Comparison of ENCODE assay signal across 1 cellular context in the genomic region with DNA sequence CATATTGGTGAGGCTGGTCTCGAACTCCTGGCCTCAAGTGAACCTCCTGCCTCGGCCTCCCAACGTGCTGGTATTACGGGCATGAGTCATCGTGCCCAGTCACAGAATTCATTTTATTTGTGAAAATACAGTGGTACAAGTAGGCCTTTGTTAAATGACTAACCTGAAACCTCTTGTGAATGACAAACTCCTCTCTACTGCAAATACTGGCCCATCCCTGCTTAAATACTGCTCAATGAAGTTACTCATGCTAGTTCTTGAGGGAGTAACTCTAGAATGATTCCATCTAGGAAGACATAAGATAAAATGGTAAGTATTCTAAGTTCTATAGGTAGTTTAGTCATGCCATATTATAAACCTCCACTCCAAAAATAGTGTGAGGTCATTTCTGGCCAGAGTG.
TF ChIP-seq lines count a peak whose summit lies in the region.

No MANE protein-coding gene starts in this region.

TF ChIP-seq in IMR-90, 13 proteins besides CTCF, POLR2A, EP300 and RAD21 (continued from another document):
- TF ChIP-seq CEBPB (IDR thresholded peaks at IDR 0.05; ENCODE audit: low read depth, low read length): no peak
- no peak for TF ChIP-seq MAFK (IDR thresholded peaks at IDR 0.05; ENCODE audit: low read depth, low read length)
- TF ChIP-seq FOS (IDR thresholded peaks at IDR 0.05; ENCODE audit: low read depth, low read length): no peak
- TF ChIP-seq NFE2L2 (IDR thresholded peaks at IDR 0.05; ENCODE audit: low read depth, low read length): no peak
- TF ChIP-seq, protein P1, sequence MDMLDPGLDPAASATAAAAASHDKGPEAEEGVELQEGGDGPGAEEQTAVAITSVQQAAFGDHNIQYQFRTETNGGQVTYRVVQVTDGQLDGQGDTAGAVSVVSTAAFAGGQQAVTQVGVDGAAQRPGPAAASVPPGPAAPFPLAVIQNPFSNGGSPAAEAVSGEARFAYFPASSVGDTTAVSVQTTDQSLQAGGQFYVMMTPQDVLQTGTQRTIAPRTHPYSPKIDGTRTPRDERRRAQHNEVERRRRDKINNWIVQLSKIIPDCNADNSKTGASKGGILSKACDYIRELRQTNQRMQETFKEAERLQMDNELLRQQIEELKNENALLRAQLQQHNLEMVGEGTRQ (IDR thresholded peaks at IDR 0.05; ENCODE audit: low read depth, low read length): no peak
- TF ChIP-seq, protein P2, sequence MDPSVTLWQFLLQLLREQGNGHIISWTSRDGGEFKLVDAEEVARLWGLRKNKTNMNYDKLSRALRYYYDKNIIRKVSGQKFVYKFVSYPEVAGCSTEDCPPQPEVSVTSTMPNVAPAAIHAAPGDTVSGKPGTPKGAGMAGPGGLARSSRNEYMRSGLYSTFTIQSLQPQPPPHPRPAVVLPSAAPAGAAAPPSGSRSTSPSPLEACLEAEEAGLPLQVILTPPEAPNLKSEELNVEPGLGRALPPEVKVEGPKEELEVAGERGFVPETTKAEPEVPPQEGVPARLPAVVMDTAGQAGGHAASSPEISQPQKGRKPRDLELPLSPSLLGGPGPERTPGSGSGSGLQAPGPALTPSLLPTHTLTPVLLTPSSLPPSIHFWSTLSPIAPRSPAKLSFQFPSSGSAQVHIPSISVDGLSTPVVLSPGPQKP (IDR thresholded peaks at IDR 0.05; ENCODE audit: borderline replicate concordance, low read depth, low read length): no peak
- TF ChIP-seq BHLHE40 (IDR thresholded peaks at IDR 0.05; ENCODE audit: low read depth, low read length): no peak
- no peak for TF ChIP-seq RCOR1 (IDR thresholded peaks at IDR 0.05; ENCODE audit: insufficient replicate concordance, low read length)
- no peak for TF ChIP-seq MAZ (IDR thresholded peaks at IDR 0.05; ENCODE audit: borderline replicate concordance, low read depth, low read length)
- no peak for TF ChIP-seq SMC3 (IDR thresholded peaks at IDR 0.05; ENCODE audit: low read depth, low read length)
- no peak for TF ChIP-seq RFX5 (IDR thresholded peaks at IDR 0.05; ENCODE audit: low read depth, low read length)
TF ChIP-seq in IMR-90: peak in this region for 0.
